ENCODE assay signal across 8 cellular contexts in the genomic region with DNA sequence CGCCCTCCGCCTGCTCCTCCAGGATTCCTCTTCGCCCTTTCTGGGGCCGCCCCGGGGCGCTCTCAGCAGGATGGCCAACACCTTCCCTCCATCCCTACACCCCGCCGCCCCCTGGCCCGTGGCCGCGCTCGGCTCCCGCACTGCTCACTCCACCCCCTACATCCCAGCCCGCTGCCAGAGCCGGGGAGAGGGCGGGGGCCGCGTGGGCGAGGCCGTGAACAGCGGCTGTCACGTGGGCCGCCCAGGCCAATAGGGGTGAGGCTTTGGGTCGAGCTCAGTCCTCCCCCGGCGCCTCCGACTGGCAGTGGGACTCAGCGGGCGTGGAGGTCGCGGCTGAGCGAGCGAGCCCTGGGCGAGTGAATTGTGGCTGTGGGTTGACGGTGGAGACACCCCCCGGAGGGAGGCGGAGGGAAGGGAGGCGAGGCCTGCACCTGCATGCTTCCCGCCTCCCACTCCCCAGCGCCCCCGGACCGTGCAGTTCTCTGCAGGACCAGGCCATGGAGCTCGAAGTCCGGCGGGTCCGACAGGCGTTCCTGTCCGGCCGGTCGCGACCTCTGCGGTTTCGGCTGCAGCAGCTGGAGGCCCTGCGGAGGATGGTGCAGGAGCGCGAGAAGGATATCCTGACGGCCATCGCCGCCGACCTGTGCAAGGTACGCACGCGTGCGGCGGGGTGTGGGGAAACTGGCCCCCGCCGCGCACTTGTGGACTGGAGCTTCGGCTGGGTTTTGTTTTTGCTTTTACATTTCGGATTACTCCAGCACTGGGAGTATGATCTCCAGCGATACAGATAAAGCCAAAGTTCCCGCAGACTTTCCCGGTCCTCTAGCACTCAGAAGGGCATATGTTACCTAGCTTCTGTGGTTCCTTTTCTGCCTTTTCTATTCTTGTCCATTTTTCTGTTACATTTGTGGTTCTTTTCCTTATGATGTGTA. TPM values are rescaled to one million over a fixed set of nuclear protein-coding genes. Genes with fewer than 3 reads are reported as not detected.
A peak's percentile ranks its signal among the peaks of the same experiment; 100 is the strongest.
DNase-seq lines count a peak whose midpoint lies in the region; ATAC-seq and TF ChIP-seq lines count a peak whose summit lies in the region.

A gene (plus strand): TSS at position 277 of the 932 bp plus-strand sequence. CDS start 221 bp downstream, at position 498.

- no peak for TF ChIP-seq EP300 in ovary (IDR thresholded peaks at IDR 0.05)

- no peak for TF ChIP-seq CTCF in GM12875 (IDR thresholded peaks at IDR 0.05; ENCODE audit: borderline replicate concordance, insufficient read depth, low read depth, low read length)
- peak in 2 of 3 donors; percentile 19 to 33 for TF ChIP-seq CTCF in ovary (IDR thresholded peaks at IDR 0.05)
- TF ChIP-seq CTCF in thyroid gland (IDR thresholded peaks at IDR 0.05): peak in 3 of 6 experiments; percentile 21 to 41 (median 34)

- ATAC-seq in HG02759 (IDR thresholded peaks at IDR 0.05; ENCODE audit: unreplicated experiment): peak; percentile 92

- H3K4me1 ChIP-seq in ovary (ENCODE audit: insufficient read depth) (peaks cover 17% of the 10 kb centered on the region), thyroid gland (peaks cover 49 to 59% of the 10 kb centered on the region in 2 donors)

- DNase-seq in NCI-H1417 (lab: John Stamatoyannopoulos, UW) (peak; percentile 92 to 95 (median 92)), SW480 (ENCODE audit: low spot score) (peak; percentile 96), head of caudate nucleus (peak; percentile 99 to 100 (median 100)), ovary (peak; percentile 97 to 98 (median 97)), thyroid gland (peak; percentile 100)
- DNase-seq in activated naive CD8-positive, alpha-beta T cell treated with anti-CD3 and anti-CD28 coated beads, Interleukin-2, amount 50 U/mL, for 16 hours (ENCODE audit: low read depth, low spot score): peak; percentile 92

- H3K4me3 ChIP-seq in GM12875 (ENCODE audit: low read depth, low read length) (peak within 1 kb of the TSS; percentile 88), ovary (peak within 1 kb of the TSS; percentile 82), thyroid gland (replicated peaks in 1 of 3) (peak within 1 kb of the TSS; percentile 56 to 71 (median 71))

- H3K27ac ChIP-seq in ovary: peak within 1 kb of the TSS; percentile 75 to 96
- peak within 1 kb of the TSS; percentile 96 to 98 (median 97) for H3K27ac ChIP-seq in thyroid gland

- H3K36me3 ChIP-seq in ovary (no peaks in the 10 kb centered on the region), thyroid gland (peaks cover 7 to 8% of the 10 kb centered on the region in 2 donors)

- H3K27me3 ChIP-seq in ovary: no peaks in the 10 kb centered on the region
- H3K27me3 ChIP-seq in thyroid gland: no peaks in the 10 kb centered on the region

- WGBS in ovary, 3 donors: 0 to 1% (median 0%) methylated on average over 66 to 73 of the region's 73 CpGs
- WGBS in thyroid gland, 2 donors: 0% methylated on average over 20 to 24 of the region's 73 CpGs

- intact Hi-C loops in head of caudate nucleus (cut with DNase I): loop anchor here (5.0 kb wide), 3 partner anchors 79 to 136 kb away; no protein-coding TSS in a partner anchor
- intact Hi-C loops in ovary (cut with DNase I): loop anchor here in 2 of 4 donors (5.0 to 10.0 kb wide), 2 partner anchors 96 to 136 kb away; a partner anchor contains a TSS
- intact Hi-C loops in thyroid gland (cut with DNase I): loop anchor here (10.0 kb wide), 1 partner anchor 134 kb away; no protein-coding TSS in a partner anchor

- TF ChIP-seq POLR2A in ovary (IDR thresholded peaks at IDR 0.05): peak; percentile 95
- peak; percentile 66 to 97 for TF ChIP-seq POLR2A in thyroid gland (IDR thresholded peaks at IDR 0.05)

- H3K9me3 ChIP-seq in ovary (no peaks in the 10 kb centered on the region), thyroid gland (no peaks in the 10 kb centered on the region)

RNA-seq across cellular contexts. Expression of the gene that starts here (rescaled TPM):
- total RNA-seq in ovary (100 to 1,000 TPM in 1 of 7 donors, 10 to 100 TPM in 6; 48.0 to 109 (median 74.6) TPM), thyroid gland (100 to 1,000 TPM; 198 to 566 (median 366) TPM)
- polyA plus RNA-seq in ovary: 100 to 1,000 TPM in 1 of 2 donors, 10 to 100 TPM in 1; 31.1 to 126 TPM

Comparison
In these comparisons a context has a peak if more than half of its experiments do, and no peak if none do; other contexts are left out.
1. Peak in every context shown above with its lines: DNase-seq, ATAC-seq, H3K4me3 ChIP-seq and H3K27ac ChIP-seq.